In the genomic region with DNA sequence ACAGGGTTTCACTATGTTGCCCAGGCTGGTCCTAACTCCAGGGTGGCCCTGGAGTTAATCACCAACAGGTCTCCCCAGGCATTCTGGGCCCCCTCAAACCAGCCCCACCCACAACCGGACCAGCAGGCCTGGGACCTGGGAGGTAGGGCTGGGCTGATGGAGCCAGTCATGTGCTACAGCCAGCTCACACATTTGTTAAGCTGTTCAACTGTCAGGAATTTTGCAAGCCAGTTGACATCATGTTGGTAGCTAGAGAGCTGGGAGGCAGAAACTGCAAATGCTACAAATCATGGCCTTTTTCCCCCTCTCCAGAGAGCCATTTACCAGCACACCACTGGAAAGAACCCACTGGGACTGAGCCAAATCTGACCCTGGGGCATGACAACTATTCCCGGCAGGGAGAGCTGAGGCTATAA, we compare ENCODE assay signal across 1 cellular context.
TF ChIP-seq lines count a peak whose summit lies in the region.

No MANE protein-coding gene starts in this region.

TF ChIP-seq in HepG2, 621 proteins besides CTCF, POLR2A, EP300 and RAD21:
- TF ChIP-seq ZNF138 (CRISPR knock-in tag; IDR thresholded peaks at IDR 0.05; ENCODE audit: low read depth) (no peak), SMYD3 (CRISPR knock-in tag; IDR thresholded peaks at IDR 0.05) (no peak), RBM22 (optimal IDR thresholded peaks at IDR 0.05; ENCODE audit: low read length) (no peak), ZBTB38 (CRISPR knock-in tag; IDR thresholded peaks at IDR 0.05) (no peak), NFYC (CRISPR knock-in tag; IDR thresholded peaks at IDR 0.05) (no peak), ZNF3 (CRISPR knock-in tag; IDR thresholded peaks at IDR 0.05) (no peak), ZNF256 (CRISPR knock-in tag; conservative IDR thresholded peaks at IDR 0.05) (no peak), ZFP41 (CRISPR knock-in tag; IDR thresholded peaks at IDR 0.05; ENCODE audit: borderline replicate concordance) (no peak), IRF2 (CRISPR knock-in tag; IDR thresholded peaks at IDR 0.05) (no peak), ZBTB34 (CRISPR knock-in tag; IDR thresholded peaks at IDR 0.05) (no peak), RBM39 (IDR thresholded peaks at IDR 0.05; ENCODE audit: low read depth, low read length, poor library complexity, severe bottlenecking) (no peak), ZBTB20 (CRISPR knock-in tag; IDR thresholded peaks at IDR 0.05; ENCODE audit: borderline replicate concordance, low read depth) (no peak), ARID2 (CRISPR knock-in tag; IDR thresholded peaks at IDR 0.05; ENCODE audit: borderline replicate concordance) (no peak), ZFYVE20 (CRISPR knock-in tag; IDR thresholded peaks at IDR 0.05; ENCODE audit: borderline replicate concordance, low read depth) (no peak), GFI1 (CRISPR knock-in tag; IDR thresholded peaks at IDR 0.05; ENCODE audit: borderline replicate concordance) (no peak), TFAP4 (IDR thresholded peaks at IDR 0.05; ENCODE audit: borderline replicate concordance, low read depth) (no peak), ATF1 (CRISPR knock-in tag; IDR thresholded peaks at IDR 0.05) (no peak)
- TF ChIP-seq, protein P1, sequence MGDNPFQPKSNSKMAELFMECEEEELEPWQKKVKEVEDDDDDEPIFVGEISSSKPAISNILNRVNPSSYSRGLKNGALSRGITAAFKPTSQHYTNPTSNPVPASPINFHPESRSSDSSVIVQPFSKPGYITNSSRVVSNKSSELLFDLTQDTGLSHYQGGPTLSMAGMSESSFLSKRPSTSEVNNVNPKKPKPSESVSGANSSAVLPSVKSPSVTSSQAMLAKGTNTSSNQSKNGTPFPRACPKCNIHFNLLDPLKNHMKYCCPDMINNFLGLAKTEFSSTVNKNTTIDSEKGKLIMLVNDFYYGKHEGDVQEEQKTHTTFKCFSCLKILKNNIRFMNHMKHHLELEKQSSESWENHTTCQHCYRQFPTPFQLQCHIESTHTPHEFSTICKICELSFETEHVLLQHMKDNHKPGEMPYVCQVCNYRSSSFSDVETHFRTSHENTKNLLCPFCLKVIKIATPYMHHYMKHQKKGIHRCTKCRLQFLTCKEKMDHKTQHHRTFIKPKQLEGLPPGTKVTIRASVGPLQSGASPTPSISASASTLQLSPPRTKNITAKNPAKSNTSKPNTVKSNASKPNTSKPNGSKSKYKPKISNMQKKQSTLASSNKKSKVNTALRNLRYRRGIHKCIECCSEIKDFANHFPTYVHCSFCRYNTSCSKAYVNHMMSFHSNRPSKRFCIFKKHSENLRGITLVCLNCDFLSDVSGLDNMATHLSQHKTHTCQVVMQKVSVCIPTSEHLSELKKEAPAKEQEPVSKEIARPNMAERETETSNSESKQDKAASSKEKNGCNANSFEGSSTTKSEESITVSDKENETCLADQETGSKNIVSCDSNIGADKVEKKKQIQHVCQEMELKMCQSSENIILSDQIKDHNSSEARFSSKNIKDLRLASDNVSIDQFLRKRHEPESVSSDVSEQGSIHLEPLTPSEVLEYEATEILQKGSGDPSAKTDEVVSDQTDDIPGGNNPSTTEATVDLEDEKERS (CRISPR knock-in tag; IDR thresholded peaks at IDR 0.05) = no peak
- TF ChIP-seq, protein P2, sequence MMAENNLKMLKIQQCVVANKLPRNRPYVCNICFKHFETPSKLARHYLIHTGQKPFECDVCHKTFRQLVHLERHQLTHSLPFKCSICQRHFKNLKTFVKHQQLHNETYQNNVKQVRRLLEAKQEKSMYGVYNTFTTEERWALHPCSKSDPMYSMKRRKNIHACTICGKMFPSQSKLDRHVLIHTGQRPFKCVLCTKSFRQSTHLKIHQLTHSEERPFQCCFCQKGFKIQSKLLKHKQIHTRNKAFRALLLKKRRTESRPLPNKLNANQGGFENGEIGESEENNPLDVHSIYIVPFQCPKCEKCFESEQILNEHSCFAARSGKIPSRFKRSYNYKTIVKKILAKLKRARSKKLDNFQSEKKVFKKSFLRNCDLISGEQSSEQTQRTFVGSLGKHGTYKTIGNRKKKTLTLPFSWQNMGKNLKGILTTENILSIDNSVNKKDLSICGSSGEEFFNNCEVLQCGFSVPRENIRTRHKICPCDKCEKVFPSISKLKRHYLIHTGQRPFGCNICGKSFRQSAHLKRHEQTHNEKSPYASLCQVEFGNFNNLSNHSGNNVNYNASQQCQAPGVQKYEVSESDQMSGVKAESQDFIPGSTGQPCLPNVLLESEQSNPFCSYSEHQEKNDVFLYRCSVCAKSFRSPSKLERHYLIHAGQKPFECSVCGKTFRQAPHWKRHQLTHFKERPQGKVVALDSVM (CRISPR knock-in tag; IDR thresholded peaks at IDR 0.05) = no peak
